ENCODE assay signal across 14 cellular contexts in the genomic region with DNA sequence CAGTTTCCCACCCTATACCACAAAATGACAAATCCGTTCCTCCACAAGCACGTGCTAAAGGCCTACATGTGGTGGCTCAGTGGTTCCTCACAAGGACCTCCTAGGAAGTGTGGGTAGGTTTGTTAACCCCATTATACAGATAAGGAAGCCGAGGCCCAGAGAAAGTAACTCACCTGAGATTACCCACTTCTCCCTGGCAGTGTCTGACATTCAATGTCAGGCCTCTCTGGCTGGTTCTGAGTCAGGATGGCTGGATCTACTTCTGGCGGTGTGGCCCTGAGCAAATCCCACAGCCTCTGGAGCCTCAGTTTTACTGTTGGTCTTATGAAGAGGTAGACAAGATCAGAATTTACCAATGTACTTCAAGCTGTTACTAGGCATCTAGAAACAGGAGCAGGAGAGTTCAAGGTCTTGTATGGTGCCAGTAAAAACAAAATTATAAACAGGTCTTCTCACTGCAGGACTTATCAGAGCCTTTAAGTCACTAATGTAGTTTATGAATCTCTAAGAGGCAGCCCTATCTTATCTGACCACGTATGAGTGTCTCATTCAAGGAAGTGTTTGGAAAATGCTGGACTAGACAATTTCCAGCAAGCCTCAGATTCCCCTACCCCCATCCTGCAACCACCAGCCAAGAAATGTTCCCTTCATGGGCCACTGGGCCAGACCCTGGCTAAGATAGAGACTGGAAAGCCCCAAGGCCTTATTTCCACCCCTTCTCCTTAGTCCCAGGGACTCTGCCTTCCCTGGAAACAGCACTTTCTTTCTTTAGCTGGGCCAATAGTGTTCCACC. TPM values are rescaled to one million over a fixed set of nuclear protein-coding genes. Genes with fewer than 3 reads are reported as not detected.
A peak's percentile ranks its signal among the peaks of the same experiment; 100 is the strongest.
DNase-seq lines count a peak whose midpoint lies in the region; ATAC-seq and TF ChIP-seq lines count a peak whose summit lies in the region.
"Had no signal": no experiment of that assay in that cellular context is flagged by ENCODE, and none has a peak within 500 bp of the region (broad histone marks: within the 10 kb centered on the region; RNA-seq: fewer than 3 reads in every experiment).

No MANE protein-coding gene starts in this region.

- H3K36me3 ChIP-seq in psoas muscle (ENCODE audit: insufficient read depth in 1 of 2, low read depth in 1 of 2): peaks cover 6 to 78% of the 10 kb centered on the region in 2 donors

- TF ChIP-seq CTCF in psoas muscle (IDR thresholded peaks at IDR 0.05): no peak

- H3K36me3 Mint-ChIP-seq in activated naive CD4-positive, alpha-beta T cell treated with anti-CD3 and anti-CD28 coated beads, Interleukin-2, amount 50 U/mL, for 72 hours: no peaks in the 10 kb centered on the region

- H3K4me3 ChIP-seq in right cardiac atrium (ENCODE audit: low read length) (peak overlapping the region; percentile 56), psoas muscle (peak overlapping the region; percentile 79)
- H3K4me3 ChIP-seq: GM23248, skin epidermis had no signal

- H3K9me3 Mint-ChIP-seq in activated naive CD4-positive, alpha-beta T cell treated with anti-CD3 and anti-CD28 coated beads, Interleukin-2, amount 50 U/mL, for 72 hours: no peaks in the 10 kb centered on the region

- intact Hi-C loops in right cardiac atrium (cut with DNase I): loop anchor here in 1 of 4 donors (10.0 kb wide), 1 partner anchor 68 kb away; no protein-coding TSS in a partner anchor
- intact Hi-C loops in psoas muscle (cut with DNase I): loop anchor here in 1 of 2 donors (10.0 kb wide), 1 partner anchor 412 kb away; the partner anchor contains the start of gene TMEM233

- H3K27ac Mint-ChIP-seq in activated naive CD4-positive, alpha-beta T cell treated with anti-CD3 and anti-CD28 coated beads, Interleukin-2, amount 50 U/mL, for 72 hours: no peak overlapping the region

- WGBS in right cardiac atrium: 49% methylated on average over 5 of the region's 5 CpGs
- 28 to 52% (median 31%) methylated on average over 5 of the region's 5 CpGs for WGBS in psoas muscle, 3 donors

- H3K9me3 ChIP-seq in right cardiac atrium (ENCODE audit: control insufficient read depth, low read length): no peaks in the 10 kb centered on the region
- no peaks in the 10 kb centered on the region for H3K9me3 ChIP-seq in psoas muscle

- H3K27me3 ChIP-seq in right cardiac atrium (ENCODE audit: control insufficient read depth, insufficient read depth) (no peaks in the 10 kb centered on the region), psoas muscle (ENCODE audit: insufficient read depth in 3 of 3, low read length in 2 of 3) (no peaks in the 10 kb centered on the region)

- H3K4me1 ChIP-seq in right cardiac atrium (ENCODE audit: control insufficient read depth, insufficient read depth, low read length) (peaks cover 5% of the 10 kb centered on the region), psoas muscle (peaks cover 29% of the 10 kb centered on the region)

- H3K27ac ChIP-seq in caudate nucleus (ENCODE audit: low read depth, low read length): peak overlapping the region; percentile 63
- H3K27ac ChIP-seq in right cardiac atrium (ENCODE audit: low read length): peak overlapping the region; percentile 92
- peak overlapping the region; percentile 96 for H3K27ac ChIP-seq in psoas muscle
- H3K27ac ChIP-seq: GM23248 had no signal

- DNase-seq in AG08395 (ENCODE audit: low spot score): peak; percentile 21
- DNase-seq in caudate nucleus (lab: John Stamatoyannopoulos, UW): peak in 13 of 61 donors; percentile 1 to 52 (median 9)
- DNase-seq in right cardiac atrium: no peak
- no peak for DNase-seq in psoas muscle
- DNase-seq in amniotic stem cell (lab: John Stamatoyannopoulos, UW): no peak
- no peak for DNase-seq in activated naive CD4-positive, alpha-beta T cell treated with anti-CD3 and anti-CD28 coated beads, Interleukin-2, amount 50 U/mL, for 72 hours (ENCODE audit: low spot score in 2 of 2)
- DNase-seq in activated CD4-positive, alpha-beta T cell treated with anti-CD3 and anti-CD28 coated beads, Interleukin-2, amount 50 U/mL, for 48 hours: no peak
- DNase-seq: GM23248, Kasumi-1, mammary epithelial cell, T-helper 9 cell had no signal

- ATAC-seq in right cardiac atrium: peak; percentile 33 to 40
- ATAC-seq in psoas muscle: peak in 2 of 4 donors; percentile 13 to 26
- no peak for ATAC-seq in GM18873 (IDR thresholded peaks at IDR 0.05; ENCODE audit: low FRiP score, unreplicated experiment)
- ATAC-seq in activated naive CD4-positive, alpha-beta T cell treated with anti-CD3 and anti-CD28 coated beads, Interleukin-2, amount 50 U/mL, for 72 hours: no peak

RNA-seq across cellular contexts. Expression of gene HSPB8, which starts 4.2 kb away (rescaled TPM):
- total RNA-seq in right cardiac atrium (100 to 1,000 TPM; 452 to 572 (median 520) TPM), psoas muscle (1,000 to 10,000 TPM in 2 of 4 donors, 100 to 1,000 TPM in 2; 659 to 1,236 (median 1,042) TPM)
- polyA plus RNA-seq in right cardiac atrium (567 TPM), psoas muscle (1,000 to 10,000 TPM in 1 of 3 donors, 100 to 1,000 TPM in 2; 398 to 1,629 (median 676) TPM)
- not detected for total RNA-seq in activated naive CD4-positive, alpha-beta T cell treated with anti-CD3 and anti-CD28 coated beads, Interleukin-2, amount 50 U/mL, for 72 hours
- total RNA-seq: G401 had no signal
- polyA plus RNA-seq: mammary epithelial cell had no signal

Comparison
In these comparisons a context has a peak if more than half of its experiments do, and no peak if none do; other contexts are left out.
1. ATAC-seq: peak in right cardiac atrium (2 of 2); none in GM18873 (single experiment) and activated naive CD4-positive, alpha-beta T cell treated with anti-CD3 and anti-CD28 coated beads, Interleukin-2, amount 50 U/mL, for 72 hours (0 of 2).
2. RNA of gene HSPB8, which starts 4.2 kb away (total RNA-seq): 659 to 1,236 TPM in psoas muscle and 452 to 572 TPM in right cardiac atrium; not detected in activated naive CD4-positive, alpha-beta T cell treated with anti-CD3 and anti-CD28 coated beads, Interleukin-2, amount 50 U/mL, for 72 hours; every median in the first group is over 100 times any median in the second.
3. Peak in every context shown above with its lines, with median percentiles within 50 percentile points of each other: H3K27ac ChIP-seq.